11 cellular contexts compared by ENCODE assay signal in genomic region chr10:97180367-97180763, GRCh38. TPM values are rescaled to one million over a fixed set of nuclear protein-coding genes. Genes with fewer than 3 reads are reported as not detected.
"Had no signal": no experiment of that assay in that cellular context is flagged by ENCODE, and none has a peak within 500 bp of the region (broad histone marks: within the 10 kb centered on the region; RNA-seq: fewer than 3 reads in every experiment).

No MANE protein-coding gene starts in this region.

- H3K4me3 Mint-ChIP-seq: activated CD4-positive, alpha-beta memory T cell treated with anti-CD3 and anti-CD28 coated beads, Interleukin-2, amount 10 ng/mL, durations not matched to agents 7 days and 5 days; activated CD4-positive, alpha-beta T cell treated with anti-CD3 and anti-CD28 coated beads for 36 hours; central memory CD8-positive, alpha-beta T cell; endodermal cell; stimulated activated effector memory CD8-positive, alpha-beta T cell treated with anti-CD3 and anti-CD28 coated beads, Interleukin-12 subunit alpha, Interleukin-12 subunit beta, amount 100 ng/mL, for 72 hours; T-cell had no signal

- DNase-seq: activated CD4-positive, alpha-beta memory T cell treated with anti-CD3 and anti-CD28 coated beads, Interleukin-2, amount 10 ng/mL, durations not matched to agents 7 days and 5 days; activated naive CD4-positive, alpha-beta T cell treated with anti-CD3 and anti-CD28 coated beads, Interleukin-2, amount 50 U/mL, for 16 hours; adrenal gland; dermis blood vessel endothelial cell; T-cell; T1000 had no signal

- H3K9me3 Mint-ChIP-seq: activated CD4-positive, alpha-beta memory T cell treated with anti-CD3 and anti-CD28 coated beads, Interleukin-2, amount 10 ng/mL, durations not matched to agents 7 days and 5 days; central memory CD8-positive, alpha-beta T cell; endodermal cell; stimulated activated effector memory CD8-positive, alpha-beta T cell treated with anti-CD3 and anti-CD28 coated beads, Interleukin-12 subunit alpha, Interleukin-12 subunit beta, amount 100 ng/mL, for 72 hours; T-cell had no signal

- H3K36me3 Mint-ChIP-seq: stimulated activated effector memory CD8-positive, alpha-beta T cell treated with anti-CD3 and anti-CD28 coated beads, Interleukin-12 subunit alpha, Interleukin-12 subunit beta, amount 100 ng/mL, for 72 hours; T-cell had no signal

- ATAC-seq: stimulated activated effector memory CD8-positive, alpha-beta T cell treated with anti-CD3 and anti-CD28 coated beads, Interleukin-12 subunit alpha, Interleukin-12 subunit beta, amount 100 ng/mL, for 72 hours; T-cell had no signal

- H3K27ac Mint-ChIP-seq: activated CD4-positive, alpha-beta memory T cell treated with anti-CD3 and anti-CD28 coated beads, Interleukin-2, amount 10 ng/mL, durations not matched to agents 7 days and 5 days; activated CD4-positive, alpha-beta T cell treated with anti-CD3 and anti-CD28 coated beads for 36 hours; endodermal cell; stimulated activated effector memory CD8-positive, alpha-beta T cell treated with anti-CD3 and anti-CD28 coated beads, Interleukin-12 subunit alpha, Interleukin-12 subunit beta, amount 100 ng/mL, for 72 hours; T-cell had no signal

RNA-seq across cellular contexts. Expression of gene SLIT1, which starts 5.4 kb away (rescaled TPM):
- total RNA-seq: right atrium auricular region had no signal
